Comparison of ENCODE assay signal across 14 cellular contexts in the genomic region with DNA sequence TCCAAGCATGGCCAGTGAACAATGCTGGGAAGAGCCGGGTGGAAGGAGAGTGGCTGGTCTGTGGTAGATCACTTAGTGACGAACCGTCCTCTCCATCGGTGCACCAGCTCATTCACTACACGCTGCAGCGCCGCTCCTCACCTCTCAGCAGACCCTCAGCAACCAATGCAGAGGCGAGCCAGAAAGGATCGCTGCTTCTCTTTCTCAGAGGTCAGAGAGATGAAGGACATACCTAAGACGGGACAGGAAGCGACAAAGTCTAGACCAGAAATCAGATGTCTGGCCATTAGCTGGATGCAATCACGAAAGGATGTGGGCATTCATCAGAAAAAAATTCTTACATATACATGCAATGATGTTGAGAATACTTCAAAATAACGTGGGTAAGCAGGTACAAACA. TPM values are rescaled to one million over a fixed set of nuclear protein-coding genes. Genes with fewer than 3 reads are reported as not detected.
DNase-seq lines count a peak whose midpoint lies in the region; ATAC-seq, FAIRE-seq and TF ChIP-seq lines count a peak whose summit lies in the region.
"Had no signal": no experiment of that assay in that cellular context is flagged by ENCODE, and none has a peak within 500 bp of the region (broad histone marks: within the 10 kb centered on the region; RNA-seq: fewer than 3 reads in every experiment).

No MANE protein-coding gene starts in this region.

- TF ChIP-seq EP300 in upper lobe of left lung (IDR thresholded peaks at IDR 0.05) = peak in 1 of 4 donors; percentile 9

- 70 to 78% methylated on average over 13 of the region's 13 CpGs for WGBS in upper lobe of left lung, 2 donors

- no peak overlapping the region for H3K4me3 Mint-ChIP-seq in natural killer cell

- TF ChIP-seq CTCF in colonic mucosa (IDR thresholded peaks at IDR 0.05) = no peak
- no peak for TF ChIP-seq CTCF in natural killer cell (IDR thresholded peaks at IDR 0.05)
- TF ChIP-seq CTCF in upper lobe of left lung (IDR thresholded peaks at IDR 0.05) = no peak

- no peaks in the 10 kb centered on the region for H3K9me3 Mint-ChIP-seq in natural killer cell

- H3K4me1 Mint-ChIP-seq in natural killer cell = peaks cover 65 to 69% of the 10 kb centered on the region in 2 donors

- intact Hi-C loops in Right ventricle myocardium inferior (cut with DNase I) (loop anchor here (5.0 kb wide), 1 partner anchor 76 kb away; no protein-coding TSS in a partner anchor), cardiac septum (cut with DNase I) (no loop called here), colonic mucosa (cut with DNase I) (loop anchor here (10.0 kb wide), 1 partner anchor 213 kb away; no protein-coding TSS in a partner anchor), natural killer cell (cut with micrococcal nuclease) (no loop called here)

- H3K27me3 ChIP-seq in colonic mucosa (no peaks in the 10 kb centered on the region), upper lobe of left lung (no peaks in the 10 kb centered on the region)
- H3K27me3 ChIP-seq: dorsolateral prefrontal cortex had no signal

- H3K27ac Mint-ChIP-seq in natural killer cell = peak overlapping the region; percentile 85 to 90

- peak overlapping the region; percentile 40 to 70 for H3K9ac ChIP-seq in colonic mucosa (ENCODE audit: low read depth in 2 of 2, low read length in 2 of 2)

- H3K36me3 ChIP-seq in colonic mucosa = no peaks in the 10 kb centered on the region
- H3K36me3 ChIP-seq in upper lobe of left lung = no peaks in the 10 kb centered on the region

- H3K27ac ChIP-seq in colonic mucosa = peak overlapping the region; percentile 68
- H3K27ac ChIP-seq in upper lobe of left lung = peak overlapping the region; percentile 71 to 89 (median 82)

- H3K27me3 Mint-ChIP-seq in natural killer cell (ENCODE audit: low read depth in 2 of 2) = no peaks in the 10 kb centered on the region
- H3K27me3 Mint-ChIP-seq: T-helper 17 cell had no signal

- TF ChIP-seq POLR2A in upper lobe of left lung (IDR thresholded peaks at IDR 0.05) (no peak), GM12891 (IDR thresholded peaks at IDR 0.05; ENCODE audit: low read depth, low read length) (no peak)

- ATAC-seq in Right ventricle myocardium inferior (no peak), natural killer cell (no peak), upper lobe of left lung (ENCODE audit: low FRiP score in 2 of 2) (no peak)
- ATAC-seq: T-helper 17 cell had no signal

- H3K4me1 ChIP-seq in colonic mucosa (peaks cover 30% of the 10 kb centered on the region), upper lobe of left lung (peaks cover 72 to 90% (median 80%) of the 10 kb centered on the region in 4 donors)

- H3K36me3 Mint-ChIP-seq in natural killer cell = no peaks in the 10 kb centered on the region

- peak; percentile 60 for DNase-seq in Right ventricle myocardium inferior (ENCODE audit: missing footprints)
- no peak for DNase-seq in cardiac septum (ENCODE audit: low spot score)
- DNase-seq in colonic mucosa = no peak
- DNase-seq in natural killer cell = no peak
- peak in 1 of 2 donors; percentile 20 for DNase-seq in upper lobe of left lung
- DNase-seq in Kasumi-1 (lab: John Stamatoyannopoulos, UW) = no peak
- DNase-seq in GM12891 (ENCODE audit: insufficient read length, low spot score) = no peak
- no peak for DNase-seq in COLO829 (ENCODE audit: low spot score)
- DNase-seq: C1 segment of cervical spinal cord; hypothalamus; NCI-H1436; stimulated activated CD4-positive, alpha-beta T cell treated with anti-CD3 and anti-CD28 coated beads, Interleukin-2, amount 100 ng/mL, for 24 hours; T-helper 17 cell had no signal

- no peak for FAIRE-seq in GM12891 (lab: Jason Lieb, UNC)

- H3K4me3 ChIP-seq in colonic mucosa = no peak overlapping the region
- no peak overlapping the region for H3K4me3 ChIP-seq in upper lobe of left lung

- H3K9me3 ChIP-seq in colonic mucosa (no peaks in the 10 kb centered on the region), upper lobe of left lung (no peaks in the 10 kb centered on the region)

TF ChIP-seq in GM12891, 5 proteins besides CTCF, POLR2A, EP300 and RAD21:
- no peak for TF ChIP-seq TAF1 (IDR thresholded peaks at IDR 0.05; ENCODE audit: low read depth, low read length)
- no peak for TF ChIP-seq PAX5 (IDR thresholded peaks at IDR 0.05; ENCODE audit: insufficient read depth, low read length, severe bottlenecking)
- TF ChIP-seq POLR2AphosphoS5 (IDR thresholded peaks at IDR 0.05; ENCODE audit: low read depth, low read length) = no peak
- no peak for TF ChIP-seq SPI1 (IDR thresholded peaks at IDR 0.05; ENCODE audit: low read depth, low read length)
- no peak for TF ChIP-seq POU2F2 (IDR thresholded peaks at IDR 0.05; ENCODE audit: low read depth, low read length)

RNA-seq across cellular contexts. Expression of a gene that starts 26.9 kb away (rescaled TPM):
- total RNA-seq in Right ventricle myocardium inferior (35.8 TPM), cardiac septum (27.2 TPM), colonic mucosa (10 to 100 TPM; 37.6 to 58.2 TPM), natural killer cell (10 to 100 TPM; 29.4 to 42.7 (median 37.7) TPM), upper lobe of left lung (10 to 100 TPM; 14.7 to 50.6 (median 31.0) TPM)
- polyA plus RNA-seq in GM12891 (2012; ENCODE audit: low read depth, missing spikeins) = 81.9 TPM

RNA-seq across cellular contexts. Expression of a gene that starts 38.3 kb away (rescaled TPM):
- total RNA-seq in Right ventricle myocardium inferior (3.5 TPM), cardiac septum (3.0 TPM), colonic mucosa (1 to 10 TPM; 5.2 to 7.1 TPM), natural killer cell (10 to 100 TPM; 11.4 to 17.9 (median 17.8) TPM), upper lobe of left lung (10 to 100 TPM in 1 of 6 donors, 1 to 10 TPM in 5; 5.1 to 50.3 (median 6.2) TPM)
- polyA plus RNA-seq in GM12891 (2012; ENCODE audit: low read depth, missing spikeins) = 1.9 TPM

Comparison
In these comparisons a context has a peak if more than half of its experiments do, and no peak if none do; other contexts are left out.
1. intact Hi-C loops: an anchor here in Right ventricle myocardium inferior (5.0 kb wide) and colonic mucosa (10.0 kb wide); none called in cardiac septum and natural killer cell.